8 cellular contexts compared by ENCODE assay signal in genomic region chr5:124908603-124909451, GRCh38.
DNase-seq lines count a peak whose midpoint lies in the region; ATAC-seq and TF ChIP-seq lines count a peak whose summit lies in the region.

No MANE protein-coding gene starts in this region.

- ATAC-seq in GM19395 (IDR thresholded peaks at IDR 0.05; ENCODE audit: unreplicated experiment) = peak; percentile 83
- peak; percentile 77 for ATAC-seq in HG03432 (IDR thresholded peaks at IDR 0.05; ENCODE audit: unreplicated experiment)
- peak; percentile 45 for ATAC-seq in left lobe of liver
- no peak for ATAC-seq in T-helper 17 cell

- H3K27ac ChIP-seq in Peyer's patch = peak overlapping the region in 2 of 4 donors; percentile 14 to 40

- H3K27me3 Mint-ChIP-seq in T-helper 17 cell = no peaks in the 10 kb centered on the region

- no peaks in the 10 kb centered on the region for H3K36me3 Mint-ChIP-seq in T-helper 17 cell (ENCODE audit: low read depth)

- TF ChIP-seq POLR2A in Peyer's patch (IDR thresholded peaks at IDR 0.05) = peak in 1 of 2 donors; percentile 4

- H3K4me3 ChIP-seq in AG10803 (ENCODE audit: low read length) = no peak overlapping the region
- H3K4me3 ChIP-seq in Peyer's patch = no peak overlapping the region

- no peaks in the 10 kb centered on the region for H3K4me1 Mint-ChIP-seq in T-helper 17 cell

- no peak overlapping the region for H3K4me3 Mint-ChIP-seq in T-helper 17 cell

- H3K27ac Mint-ChIP-seq in T-helper 17 cell = no peak overlapping the region

- peaks cover 0 to 39% (median 0%) of the 10 kb centered on the region in 4 donors for H3K4me1 ChIP-seq in Peyer's patch

- H3K27me3 ChIP-seq in Peyer's patch = no peaks in the 10 kb centered on the region

- DNase-seq in AG10803 (ENCODE audit: low read depth) (peak; percentile 29), Peyer's patch (peak in 2 of 3 donors; percentile 62 to 72), left lobe of liver (ENCODE audit: low spot score) (no peak), T-helper 17 cell (no peak), NCI-H2107 treated with DMSO at 0.1 percent for 48 hours (lab: John Stamatoyannopoulos, UW; ENCODE audit: unreplicated experiment) (no peak), NCI-H187 (lab: John Stamatoyannopoulos, UW) (no peak)

- TF ChIP-seq CTCF in AG10803 (conservative IDR thresholded peaks at IDR 0.05; ENCODE audit: low read length) = no peak
- TF ChIP-seq CTCF in Peyer's patch (IDR thresholded peaks at IDR 0.05) = peak in 1 of 6 experiments; percentile 7

- H3K9me3 ChIP-seq in Peyer's patch = no peaks in the 10 kb centered on the region
- no peaks in the 10 kb centered on the region for H3K9me3 ChIP-seq in T-helper 17 cell (ENCODE audit: control insufficient read depth, low read length, poor library complexity, severe bottlenecking)

- H3K36me3 ChIP-seq in Peyer's patch = no peaks in the 10 kb centered on the region

Comparison
In these comparisons a context has a peak if more than half of its experiments do, and no peak if none do; other contexts are left out.
1. DNase-seq: peak in AG10803 (single experiment) and Peyer's patch (2 of 3); none in left lobe of liver (single experiment), T-helper 17 cell (0 of 3), NCI-H2107 treated with DMSO at 0.1 percent for 48 hours (single experiment) and NCI-H187 (0 of 2).